1 cellular context compared by ENCODE assay signal in the genomic region with DNA sequence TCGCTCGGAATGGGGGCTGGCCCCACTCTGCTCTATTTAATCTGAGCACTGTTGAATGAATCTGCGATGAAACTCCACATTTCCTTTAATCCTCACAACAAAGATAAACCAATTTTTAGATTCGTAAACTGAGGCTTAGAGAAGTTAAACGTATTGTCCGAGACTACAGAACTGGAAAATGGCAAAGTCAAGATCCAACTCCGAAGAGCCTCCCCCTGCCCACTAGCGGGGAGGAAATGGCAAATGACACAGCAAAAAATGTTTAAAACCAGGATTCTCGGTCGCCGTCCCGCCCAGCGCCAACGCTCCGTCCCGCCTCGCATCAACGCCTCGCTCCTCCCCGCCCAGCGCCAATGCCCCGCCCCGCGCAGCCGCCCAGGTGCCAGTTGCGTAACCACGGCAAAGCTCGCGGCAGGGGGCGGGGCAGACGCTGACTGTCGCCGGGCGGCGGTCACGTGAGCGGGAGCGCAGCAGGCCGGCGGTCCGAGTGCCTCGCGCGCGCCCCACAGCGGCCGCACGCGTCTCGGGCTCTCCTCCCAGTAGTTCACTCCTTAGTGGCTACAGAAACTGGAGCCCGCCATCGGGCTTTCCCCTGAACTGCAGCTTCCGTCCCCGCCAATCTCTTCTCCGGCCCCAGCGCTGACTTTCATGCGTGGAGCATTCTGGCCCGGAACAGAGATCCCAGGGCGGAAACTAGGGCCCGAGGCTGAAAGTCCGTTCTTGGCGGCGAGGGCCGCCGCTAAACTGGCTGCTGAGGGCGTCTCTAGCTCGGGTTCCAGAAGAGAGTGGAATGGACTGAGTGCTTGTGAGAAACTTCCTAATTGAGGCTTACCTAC.
TF ChIP-seq lines count a peak whose summit lies in the region.

No MANE protein-coding gene starts in this region.

TF ChIP-seq in GM12878, 131 proteins besides CTCF, POLR2A, EP300 and RAD21 (continued from another document):
- TF ChIP-seq, protein P1, sequence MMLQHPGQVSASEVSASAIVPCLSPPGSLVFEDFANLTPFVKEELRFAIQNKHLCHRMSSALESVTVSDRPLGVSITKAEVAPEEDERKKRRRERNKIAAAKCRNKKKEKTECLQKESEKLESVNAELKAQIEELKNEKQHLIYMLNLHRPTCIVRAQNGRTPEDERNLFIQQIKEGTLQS (IDR thresholded peaks at IDR 0.05; ENCODE audit: borderline replicate concordance, extremely low read depth, low read depth, low read length): peak; percentile 84; the same call in 1 of the 2 replicates
- no peak for TF ChIP-seq ZNF384 (IDR thresholded peaks at IDR 0.05; ENCODE audit: borderline replicate concordance, low read depth, low read length)
- 0 out of 2 replicates have a peak, but pooled peaks have one; percentile 49 for TF ChIP-seq TBL1XR1 (IDR thresholded peaks at IDR 0.05; ENCODE audit: low read depth, low read length)
- no peak for TF ChIP-seq BRCA1 (IDR thresholded peaks at IDR 0.05; ENCODE audit: low read depth, low read length)
- TF ChIP-seq, protein P2, sequence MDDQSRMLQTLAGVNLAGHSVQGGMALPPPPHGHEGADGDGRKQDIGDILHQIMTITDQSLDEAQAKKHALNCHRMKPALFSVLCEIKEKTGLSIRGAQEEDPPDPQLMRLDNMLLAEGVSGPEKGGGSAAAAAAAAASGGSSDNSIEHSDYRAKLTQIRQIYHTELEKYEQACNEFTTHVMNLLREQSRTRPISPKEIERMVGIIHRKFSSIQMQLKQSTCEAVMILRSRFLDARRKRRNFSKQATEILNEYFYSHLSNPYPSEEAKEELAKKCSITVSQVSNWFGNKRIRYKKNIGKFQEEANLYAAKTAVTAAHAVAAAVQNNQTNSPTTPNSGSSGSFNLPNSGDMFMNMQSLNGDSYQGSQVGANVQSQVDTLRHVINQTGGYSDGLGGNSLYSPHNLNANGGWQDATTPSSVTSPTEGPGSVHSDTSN (IDR thresholded peaks at IDR 0.05; ENCODE audit: insufficient replicate concordance, low read depth, low read length): peak; percentile 28
- TF ChIP-seq KLF5 (IDR thresholded peaks at IDR 0.05; ENCODE audit: partially characterized antibody): peak; percentile 45
